Comparison of ENCODE assay signal across 9 cellular contexts in the genomic region with DNA sequence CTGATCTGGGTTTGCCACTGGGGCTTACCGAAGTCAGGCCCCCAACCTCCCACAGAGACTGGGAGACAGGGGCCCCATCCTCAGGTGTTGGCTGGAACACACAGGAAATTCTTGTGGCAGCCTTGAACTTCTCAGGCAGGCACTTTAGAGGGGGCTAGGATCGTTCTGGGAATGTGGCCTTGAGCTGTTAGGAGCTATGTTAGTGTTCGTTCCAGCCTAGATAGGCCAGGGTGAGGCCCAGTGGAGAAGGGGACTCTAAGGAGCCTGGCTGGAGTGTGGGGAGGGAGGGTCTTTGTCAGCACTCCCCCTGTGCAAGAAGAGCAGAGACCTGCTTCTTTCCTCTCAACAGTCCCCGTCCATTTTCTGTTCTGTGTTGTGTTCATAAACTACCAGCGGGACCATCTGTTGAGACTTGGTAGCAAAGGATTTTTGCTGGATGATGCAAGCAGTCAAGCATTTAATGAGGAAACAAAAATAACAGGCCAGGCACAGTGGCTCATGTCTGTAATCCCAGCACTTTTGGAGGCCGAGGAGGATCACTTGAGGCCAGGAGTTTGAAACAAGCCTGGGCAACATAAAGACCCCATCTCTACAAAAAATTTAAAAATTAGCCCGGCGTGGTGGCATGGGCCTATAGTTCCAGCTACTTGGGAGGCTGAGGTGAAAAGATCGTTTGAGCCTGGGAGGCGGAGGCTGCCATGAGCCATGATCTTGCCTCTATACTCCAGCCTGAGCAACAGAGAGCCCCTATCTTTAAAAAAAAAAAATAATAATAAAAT. TPM values are rescaled to one million over a fixed set of nuclear protein-coding genes. Genes with fewer than 3 reads are reported as not detected.
DNase-seq lines count a peak whose midpoint lies in the region; ATAC-seq, FAIRE-seq and TF ChIP-seq lines count a peak whose summit lies in the region.
"Had no signal": no experiment of that assay in that cellular context is flagged by ENCODE, and none has a peak within 500 bp of the region (broad histone marks: within the 10 kb centered on the region; RNA-seq: fewer than 3 reads in every experiment).

No MANE protein-coding gene starts in this region.

- TF ChIP-seq RAD21 in liver (IDR thresholded peaks at IDR 0.05), result no peak

- H3K27me3 ChIP-seq in GM23338 (ENCODE audit: insufficient read depth) (no peaks in the 10 kb centered on the region), liver (ENCODE audit: control insufficient read depth in 4 of 4, insufficient read depth in 4 of 4, low read length in 3 of 4) (no peaks in the 10 kb centered on the region)

- 0 out of 2 replicates have a peak, but pooled peaks cover 9% of the 10 kb centered on the region for H3F3A ChIP-seq in GM23338 (replicated peaks; ENCODE audit: low read depth)

- peaks cover 25% of the 10 kb centered on the region for H3K4me1 Mint-ChIP-seq in GM23338

- no peak for FAIRE-seq in GM19239 (lab: Jason Lieb, UNC)
- FAIRE-seq: colon had no signal

- H3K4me2 ChIP-seq in GM23338, result peak overlapping the region; percentile 76

- 71% methylated on average over 10 of the region's 10 CpGs for WGBS in liver

- 0 out of 3 replicates have a peak, but pooled peaks cover under 1% of the 10 kb centered on the region for H3K36me3 Mint-ChIP-seq in GM23338 (ENCODE audit: low read depth)

- no peaks in the 10 kb centered on the region for H3K9me3 ChIP-seq in liver (ENCODE audit: control insufficient read depth in 4 of 4, low read length in 3 of 4)

- H3K27ac ChIP-seq in GM23338 (ENCODE audit: low read depth), result peak overlapping the region; percentile 45; the same call in 1 of the 2 replicates
- peak overlapping the region; percentile 86 to 89 for H3K27ac ChIP-seq in liver (ENCODE audit: low read depth in 1 of 2, low read length in 2 of 2)

- peaks cover 8% of the 10 kb centered on the region for H3K27me3 Mint-ChIP-seq in GM23338 (ENCODE audit: insufficient read depth, low read depth, poor library complexity)

- H3K4me1 ChIP-seq in GM23338 (ENCODE audit: insufficient read depth) (peaks cover 16% of the 10 kb centered on the region), liver (ENCODE audit: control insufficient read depth in 4 of 4, insufficient read depth in 4 of 4, low read length in 3 of 4) (peaks cover 7 to 39% (median 22%) of the 10 kb centered on the region in 4 donors)

- H3K4me3 Mint-ChIP-seq in GM23338, result peak overlapping the region; percentile 90

- DNase-seq in GM23338 (ENCODE audit: low spot score), result no peak
- DNase-seq in NCI-H82 (lab: John Stamatoyannopoulos, UW), result peak; percentile 76
- DNase-seq in cardiac fibroblast (ENCODE audit: low read depth in 2 of 2), result peak; percentile 87 to 95
- peak; percentile 20 for DNase-seq in superior temporal gyrus (ENCODE audit: extremely low spot score)
- DNase-seq in NCI-H2029 (lab: John Stamatoyannopoulos, UW), result no peak
- DNase-seq in GM19239 (ENCODE audit: insufficient read length, low spot score), result no peak

- 0 out of 2 replicates have a peak overlapping the region, but pooled peaks have one; percentile 69 for H2AFZ ChIP-seq in GM23338

- H3K9ac ChIP-seq in liver (ENCODE audit: low read depth in 1 of 2, low read length in 2 of 2), result peak overlapping the region; percentile 90 to 95

- no peaks in the 10 kb centered on the region for H4K20me1 ChIP-seq in GM23338 (replicated peaks; ENCODE audit: insufficient read depth)

- H3K27ac Mint-ChIP-seq in GM23338, result peak overlapping the region; percentile 88

- H3K9me3 Mint-ChIP-seq in GM23338, result no peaks in the 10 kb centered on the region

- peaks cover 3% of the 10 kb centered on the region; the same call in 1 of the 2 replicates for H3K9me2 ChIP-seq in GM23338 (ENCODE audit: insufficient read depth)

- H3K79me2 ChIP-seq in GM23338 (replicated peaks; ENCODE audit: insufficient read depth), result no peaks in the 10 kb centered on the region; the same call in 1 of the 2 replicates

- no peak for TF ChIP-seq CTCF in GM23338 (conservative IDR thresholded peaks at IDR 0.05; ENCODE audit: low read depth in 2 of 2)
- TF ChIP-seq CTCF in cardiac fibroblast (IDR thresholded peaks at IDR 0.05; ENCODE audit: low read depth, low read length), result no peak
- TF ChIP-seq CTCF in liver (IDR thresholded peaks at IDR 0.05; ENCODE audit: low read depth, low read length, missing input control), result no peak

- H3K36me3 ChIP-seq in GM23338 (ENCODE audit: insufficient read depth) (no peaks in the 10 kb centered on the region), liver (ENCODE audit: control insufficient read depth in 4 of 4, insufficient read depth in 3 of 4, low read depth in 1 of 4, low read length in 3 of 4) (no peaks in the 10 kb centered on the region)

- H3K4me3 ChIP-seq in GM23338 (peak overlapping the region; percentile 57; the same call in 1 of the 2 replicates), cardiac fibroblast (replicated peaks in 1 of 2; ENCODE audit: low read depth in 2 of 2, low read length in 2 of 2) (peak overlapping the region; percentile 78 to 80), liver (ENCODE audit: low read depth in 1 of 3, low read length in 3 of 3) (peak overlapping the region in 1 of 3 donors; percentile 89)

- no peak; the same call in 1 of the 3 replicates for ATAC-seq in GM23338
- ATAC-seq in GM21717 (IDR thresholded peaks at IDR 0.05; ENCODE audit: unreplicated experiment), result no peak

TF ChIP-seq in GM23338, 12 proteins besides CTCF, POLR2A, EP300 and RAD21 (continues in another document):
- TF ChIP-seq EZH2phosphoT487 (IDR thresholded peaks at IDR 0.05; ENCODE audit: unreplicated experiment) (no peak), STAT1 (IDR thresholded peaks at IDR 0.05; ENCODE audit: unreplicated experiment) (no peak), JUNB (IDR thresholded peaks at IDR 0.05; ENCODE audit: unreplicated experiment) (no peak)
- TF ChIP-seq, protein P1, sequence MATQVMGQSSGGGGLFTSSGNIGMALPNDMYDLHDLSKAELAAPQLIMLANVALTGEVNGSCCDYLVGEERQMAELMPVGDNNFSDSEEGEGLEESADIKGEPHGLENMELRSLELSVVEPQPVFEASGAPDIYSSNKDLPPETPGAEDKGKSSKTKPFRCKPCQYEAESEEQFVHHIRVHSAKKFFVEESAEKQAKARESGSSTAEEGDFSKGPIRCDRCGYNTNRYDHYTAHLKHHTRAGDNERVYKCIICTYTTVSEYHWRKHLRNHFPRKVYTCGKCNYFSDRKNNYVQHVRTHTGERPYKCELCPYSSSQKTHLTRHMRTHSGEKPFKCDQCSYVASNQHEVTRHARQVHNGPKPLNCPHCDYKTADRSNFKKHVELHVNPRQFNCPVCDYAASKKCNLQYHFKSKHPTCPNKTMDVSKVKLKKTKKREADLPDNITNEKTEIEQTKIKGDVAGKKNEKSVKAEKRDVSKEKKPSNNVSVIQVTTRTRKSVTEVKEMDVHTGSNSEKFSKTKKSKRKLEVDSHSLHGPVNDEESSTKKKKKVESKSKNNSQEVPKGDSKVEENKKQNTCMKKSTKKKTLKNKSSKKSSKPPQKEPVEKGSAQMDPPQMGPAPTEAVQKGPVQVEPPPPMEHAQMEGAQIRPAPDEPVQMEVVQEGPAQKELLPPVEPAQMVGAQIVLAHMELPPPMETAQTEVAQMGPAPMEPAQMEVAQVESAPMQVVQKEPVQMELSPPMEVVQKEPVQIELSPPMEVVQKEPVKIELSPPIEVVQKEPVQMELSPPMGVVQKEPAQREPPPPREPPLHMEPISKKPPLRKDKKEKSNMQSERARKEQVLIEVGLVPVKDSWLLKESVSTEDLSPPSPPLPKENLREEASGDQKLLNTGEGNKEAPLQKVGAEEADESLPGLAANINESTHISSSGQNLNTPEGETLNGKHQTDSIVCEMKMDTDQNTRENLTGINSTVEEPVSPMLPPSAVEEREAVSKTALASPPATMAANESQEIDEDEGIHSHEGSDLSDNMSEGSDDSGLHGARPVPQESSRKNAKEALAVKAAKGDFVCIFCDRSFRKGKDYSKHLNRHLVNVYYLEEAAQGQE (IDR thresholded peaks at IDR 0.05; ENCODE audit: unreplicated experiment), result no peak

TF ChIP-seq in liver, 16 proteins besides CTCF, POLR2A, EP300 and RAD21:
- peak in 1 of 2 donors; percentile 40 for TF ChIP-seq JUND (IDR thresholded peaks at IDR 0.05)
- TF ChIP-seq, protein P1 (IDR thresholded peaks at IDR 0.05), result no peak
- no peak for TF ChIP-seq FOXA2 (IDR thresholded peaks at IDR 0.05)
TF ChIP-seq in liver: peak in this region for 1.

RNA-seq across cellular contexts. Expression of a gene that starts 1.5 kb away (rescaled TPM):
- total RNA-seq in GM23338 (2014; rRNA removed; shearing (Covaris generic)), result 11.2 and 14.1 TPM in 2 replicates
- polyA plus RNA-seq in GM23338 (2016; fragmentation: Nextera tagmentation; extraction: Ambion mirVana) (9.2 and 12.4 TPM in 2 replicates), liver (10 to 100 TPM; 37.0 to 41.3 TPM)
- 10 to 100 TPM; 22.2 to 30.2 TPM for total RNA-seq in liver

RNA-seq across cellular contexts. Expression of a gene that starts 1.5 kb away (rescaled TPM):
- 29.8 and 35.1 TPM in 2 replicates for total RNA-seq in GM23338 (2014; rRNA removed; shearing (Covaris generic))
- polyA plus RNA-seq in GM23338 (2016; fragmentation: Nextera tagmentation; extraction: Ambion mirVana) (29.6 and 32.6 TPM in 2 replicates), liver (100 to 1,000 TPM; 156 to 430 TPM)
- total RNA-seq in liver, result 100 to 1,000 TPM in 1 of 2 donors, 10 to 100 TPM in 1; 75.3 to 136 TPM

Comparison
In these comparisons a context has a peak if more than half of its experiments do, and no peak if none do; other contexts are left out.
1. DNase-seq: peak in NCI-H82 (single experiment), cardiac fibroblast (2 of 2) and superior temporal gyrus (single experiment); none in GM23338 (single experiment), NCI-H2029 (single experiment) and GM19239 (single experiment).